Comparison of ENCODE assay signal across 8 cellular contexts in the genomic region with DNA sequence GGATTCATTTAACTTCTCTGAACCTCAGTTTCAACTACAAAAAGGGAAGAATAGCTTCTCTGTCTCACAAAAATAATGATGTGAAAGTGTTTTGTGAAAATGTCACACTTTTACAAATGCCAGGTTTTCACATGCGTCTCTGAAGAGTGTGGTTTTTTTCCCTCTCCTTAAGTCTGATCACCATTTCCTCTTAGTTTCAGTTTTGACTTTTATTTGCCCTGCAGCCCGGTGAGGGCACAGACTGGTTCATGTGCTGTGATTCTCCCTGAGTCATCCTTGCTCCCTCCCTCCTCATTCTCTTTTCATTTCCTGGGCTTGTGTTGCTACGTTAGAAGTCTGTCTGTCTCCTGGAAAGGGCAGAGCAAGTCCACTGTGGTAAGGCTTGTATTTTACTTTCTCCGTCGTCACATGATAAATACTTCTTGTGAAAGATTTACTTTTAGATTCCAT.
A peak's percentile ranks its signal among the peaks of the same experiment; 100 is the strongest.
DNase-seq lines count a peak whose midpoint lies in the region; ATAC-seq and TF ChIP-seq lines count a peak whose summit lies in the region.

No MANE protein-coding gene starts in this region.

- H3K36me3 ChIP-seq in mucosa of rectum (ENCODE audit: control insufficient read depth in 2 of 2, insufficient read depth in 2 of 2, low read length in 2 of 2), result peaks cover 8 to 13% of the 10 kb centered on the region in 2 donors
- H3K36me3 ChIP-seq in stomach smooth muscle (ENCODE audit: control insufficient read depth in 2 of 2, insufficient read depth in 2 of 2, low read length in 2 of 2), result peaks cover 3 to 4% of the 10 kb centered on the region in 2 donors

- H3K4me1 ChIP-seq in mucosa of rectum (ENCODE audit: control insufficient read depth in 2 of 2, insufficient read depth in 2 of 2, low read length in 2 of 2) (peaks cover 6 to 9% of the 10 kb centered on the region in 2 donors), stomach smooth muscle (ENCODE audit: control insufficient read depth, insufficient read depth, low read length) (peaks cover 5% of the 10 kb centered on the region)

- peak overlapping the region; percentile 46 for H3K4me3 ChIP-seq in LNCaP clone FGC (ENCODE audit: low read depth, low read length)
- peak overlapping the region; percentile 13 to 61 for H3K4me3 ChIP-seq in mucosa of rectum (ENCODE audit: low read length in 2 of 2)
- H3K4me3 ChIP-seq in stomach smooth muscle (ENCODE audit: low read length in 2 of 2), result peak overlapping the region; percentile 67 to 68

- peak; percentile 81 for ATAC-seq in GM21825 (IDR thresholded peaks at IDR 0.05; ENCODE audit: unreplicated experiment)

- peak overlapping the region; percentile 4 to 56 for H3K9ac ChIP-seq in mucosa of rectum (ENCODE audit: low read depth in 1 of 2, low read length in 2 of 2)
- H3K9ac ChIP-seq in stomach smooth muscle (ENCODE audit: low read length in 2 of 2), result peak overlapping the region; percentile 67 to 71

- H3K27ac ChIP-seq in epithelial cell of prostate (peak overlapping the region; percentile 83), mucosa of rectum (ENCODE audit: low read depth in 2 of 2, low read length in 2 of 2) (peak overlapping the region; percentile 53 to 62), stomach smooth muscle (ENCODE audit: low read length) (peak overlapping the region; percentile 18)

- TF ChIP-seq CTCF in LNCaP clone FGC (IDR thresholded peaks at IDR 0.05; ENCODE audit: control insufficient read depth, extremely low read depth, insufficient read depth), result no peak

- H3K27me3 ChIP-seq in mucosa of rectum (ENCODE audit: control insufficient read depth in 2 of 2, insufficient read depth in 2 of 2, low read length in 2 of 2) (no peaks in the 10 kb centered on the region), stomach smooth muscle (ENCODE audit: control insufficient read depth in 1 of 2, insufficient read depth in 2 of 2, low read length in 2 of 2) (no peaks in the 10 kb centered on the region)

- DNase-seq in Daoy (ENCODE audit: low read depth) (peak; percentile 93), LNCaP clone FGC (ENCODE audit: low read depth) (peak; percentile 73), epithelial cell of prostate (ENCODE audit: low read depth, low spot score) (peak; percentile 86), UCSD-AML1 (lab: John Stamatoyannopoulos, UW; ENCODE audit: unreplicated experiment) (no peak)
- DNase-seq in activated CD4-positive, alpha-beta T cell treated with anti-CD3 and anti-CD28 coated beads, Interleukin-2, amount 50 U/mL, for 4 hours, result peak; percentile 21 to 32

- no peaks in the 10 kb centered on the region for H3K9me3 ChIP-seq in mucosa of rectum (ENCODE audit: control insufficient read depth in 2 of 2, low read length in 2 of 2)
- no peaks in the 10 kb centered on the region for H3K9me3 ChIP-seq in stomach smooth muscle (ENCODE audit: control insufficient read depth in 2 of 2, low read length in 2 of 2)

Comparison
In these comparisons a context has a peak if more than half of its experiments do, and no peak if none do; other contexts are left out.
1. H3K27ac ChIP-seq: peak in every context shown above with its lines; median percentile 83 in epithelial cell of prostate; 58 in mucosa of rectum; 18 in stomach smooth muscle.